ENCODE assay signal across 1 cellular context in the genomic region with DNA sequence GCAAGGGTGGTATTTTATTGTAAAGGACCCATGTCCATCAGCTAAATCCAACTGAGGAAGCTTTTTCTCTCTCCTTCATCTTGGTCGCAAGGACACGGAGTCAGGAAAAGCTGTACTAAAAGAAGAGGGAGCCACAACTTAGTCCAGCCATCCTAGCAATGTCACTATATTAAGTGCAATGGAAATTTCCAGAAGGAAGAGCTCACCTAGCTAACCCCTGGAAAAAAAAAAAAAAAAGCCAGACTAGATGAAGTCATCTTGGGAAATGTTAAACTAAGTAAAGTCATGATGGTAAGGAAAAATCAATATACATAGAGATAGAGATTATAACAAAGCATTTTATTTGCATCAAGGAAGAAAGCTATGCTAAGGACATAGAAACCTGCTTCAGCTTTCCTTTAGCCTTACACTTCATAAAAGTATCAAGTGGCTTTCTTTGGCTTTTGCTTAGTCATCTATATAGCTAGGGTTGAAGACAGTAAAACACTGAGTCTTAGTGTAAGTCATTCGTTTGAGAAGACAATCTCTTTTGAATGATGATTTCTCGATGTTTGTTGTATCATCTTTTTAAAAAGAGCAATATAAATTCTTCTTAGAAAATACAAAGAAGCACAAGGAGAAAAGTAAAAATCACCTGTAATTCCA.
TF ChIP-seq lines count a peak whose summit lies in the region.

No MANE protein-coding gene starts in this region.

TF ChIP-seq in H1, 55 proteins besides CTCF, POLR2A, EP300 and RAD21:
- TF ChIP-seq SIX5 (IDR thresholded peaks at IDR 0.05; ENCODE audit: low read depth, low read length) (no peak), CBX8 (IDR thresholded peaks at IDR 0.05; ENCODE audit: borderline replicate concordance, low read depth, low read length) (no peak), JUN (IDR thresholded peaks at IDR 0.05; ENCODE audit: low read depth, low read length) (no peak), SP1 (IDR thresholded peaks at IDR 0.05; ENCODE audit: low read depth, low read length) (no peak), CREB1 (IDR thresholded peaks at IDR 0.05) (no peak), SP4 (IDR thresholded peaks at IDR 0.05; ENCODE audit: low read length) (no peak), HDAC2 (IDR thresholded peaks at IDR 0.05; ENCODE audit: borderline replicate concordance in 1 of 2, low read depth in 2 of 2, low read length in 2 of 2) (no peak), SRF (IDR thresholded peaks at IDR 0.05; ENCODE audit: low read depth, low read length) (no peak), SIRT6 (IDR thresholded peaks at IDR 0.05; ENCODE audit: low read length) (no peak)
